In genomic region chr3:38541800-38542199, GRCh38 we compare ENCODE assay signal across 17 cellular contexts. TPM values are rescaled to one million over a fixed set of nuclear protein-coding genes. Genes with fewer than 3 reads are reported as not detected.
DNase-seq lines count a peak whose midpoint lies in the region; ATAC-seq and TF ChIP-seq lines count a peak whose summit lies in the region.
"Had no signal": no experiment of that assay in that cellular context is flagged by ENCODE, and none has a peak within 500 bp of the region (broad histone marks: within the 10 kb centered on the region; RNA-seq: fewer than 3 reads in every experiment).

No MANE protein-coding gene starts in this region.

- TF ChIP-seq CTCF in NB4 (IDR thresholded peaks at IDR 0.05; ENCODE audit: low read depth, low read length) (no peak), heart right ventricle (IDR thresholded peaks at IDR 0.05) (no peak), psoas muscle (IDR thresholded peaks at IDR 0.05) (no peak), spleen (IDR thresholded peaks at IDR 0.05 in 8 of 11, conservative IDR thresholded peaks at IDR 0.05 in 3 of 11) (no peak)

- peak; percentile 41 for DNase-seq in NB4 (ENCODE audit: low read depth)
- peak; percentile 90 to 92 for DNase-seq in SJCRH30
- peak; percentile 57 for DNase-seq in heart right ventricle
- peak in 1 of 2 donors; percentile 48 for DNase-seq in psoas muscle
- no peak for DNase-seq in spleen
- DNase-seq in activated T-cell treated with anti-CD3 and anti-CD28 coated beads, Interleukin-2, amount 50 U/mL, for 4 hours = no peak
- no peak for DNase-seq in inferior parietal cortex (ENCODE audit: extremely low spot score)
- DNase-seq: central memory CD4-positive, alpha-beta T cell; DMS153; hypothalamus; NCI-H2029 treated with DMSO at 0.1 percent for 48 hours; NCI-H774; tibial artery had no signal

- ATAC-seq in heart right ventricle = peak in 7 of 8 donors; percentile 17 to 61 (median 55)
- ATAC-seq in psoas muscle = peak; percentile 33 to 50 (median 46)
- no peak for ATAC-seq in activated T-cell treated with anti-CD3 and anti-CD28 coated beads, Interleukin-2, amount 50 U/mL, for 4 hours
- ATAC-seq: activated T-helper 17 cell treated with anti-CD3 and anti-CD28 coated beads, Interleukin-2, amount 50 U/mL, for 72 hours; stimulated activated memory B cell treated with anti-CD40 and anti-IgM and Interleukin-4, amounts not matched to agents 10 μg/mL and 1 μg/mL and 100 μg/mL, for 72 hours had no signal

- H3K9me3 Mint-ChIP-seq in activated T-cell treated with anti-CD3 and anti-CD28 coated beads, Interleukin-2, amount 50 U/mL, for 4 hours = no peaks in the 10 kb centered on the region
- H3K9me3 Mint-ChIP-seq: activated T-helper 17 cell treated with anti-CD3 and anti-CD28 coated beads, Interleukin-2, amount 50 U/mL, for 72 hours; stimulated activated memory B cell treated with anti-CD40 and anti-IgM and Interleukin-4, amounts not matched to agents 10 μg/mL and 1 μg/mL and 100 μg/mL, for 72 hours had no signal

- H3K27ac ChIP-seq in SJCRH30 (peak overlapping the region; percentile 95), heart right ventricle (peak overlapping the region in 9 of 10 donors; percentile 46 to 98 (median 81)), psoas muscle (peak overlapping the region; percentile 85), spleen (no peak overlapping the region)
- H3K27ac ChIP-seq: C4-2B, parathyroid adenoma, tibial artery had no signal

- 34 to 37% methylated on average over 9 of the region's 9 CpGs for WGBS in heart right ventricle, 2 donors
- WGBS in psoas muscle, 3 donors = 14 to 34% (median 23%) methylated on average over 9 of the region's 9 CpGs
- WGBS in spleen, 5 donors = 78 to 83% (median 81%) methylated on average over 9 of the region's 9 CpGs

- no peaks in the 10 kb centered on the region for H3K27me3 ChIP-seq in SJCRH30
- no peaks in the 10 kb centered on the region for H3K27me3 ChIP-seq in heart right ventricle
- no peaks in the 10 kb centered on the region for H3K27me3 ChIP-seq in psoas muscle (ENCODE audit: insufficient read depth in 3 of 3, low read length in 2 of 3)
- H3K27me3 ChIP-seq in spleen (replicated peaks in 1 of 7) = no peaks in the 10 kb centered on the region
- H3K27me3 ChIP-seq: tibial artery had no signal

- intact Hi-C loops in heart right ventricle (cut with DNase I) (loop anchor here in 4 of 10 donors (2.0 to 5.0 kb wide), 3 partner anchors 36 to 41 kb away; no protein-coding TSS in a partner anchor), psoas muscle (cut with DNase I) (loop anchor here in 1 of 2 donors (5.0 kb wide), 1 partner anchor 91 kb away; no protein-coding TSS in a partner anchor), spleen (cut with DNase I; ENCODE audit: low total_unique reads) (no loop called here)

- H3K4me1 Mint-ChIP-seq in activated T-cell treated with anti-CD3 and anti-CD28 coated beads, Interleukin-2, amount 50 U/mL, for 4 hours (ENCODE audit: low read depth) = no peaks in the 10 kb centered on the region
- H3K4me1 Mint-ChIP-seq: activated T-helper 17 cell treated with anti-CD3 and anti-CD28 coated beads, Interleukin-2, amount 50 U/mL, for 72 hours; stimulated activated memory B cell treated with anti-CD40 and anti-IgM and Interleukin-4, amounts not matched to agents 10 μg/mL and 1 μg/mL and 100 μg/mL, for 72 hours had no signal

- peaks cover 60% of the 10 kb centered on the region for H3K4me1 ChIP-seq in SJCRH30
- peaks cover 20 to 91% (median 59%) of the 10 kb centered on the region in 9 donors for H3K4me1 ChIP-seq in heart right ventricle
- peaks cover 25% of the 10 kb centered on the region for H3K4me1 ChIP-seq in psoas muscle
- H3K4me1 ChIP-seq in spleen = no peaks in the 10 kb centered on the region
- H3K4me1 ChIP-seq: parathyroid adenoma had no signal

- H3K27me3 Mint-ChIP-seq in activated T-cell treated with anti-CD3 and anti-CD28 coated beads, Interleukin-2, amount 50 U/mL, for 4 hours (ENCODE audit: low read depth) = no peaks in the 10 kb centered on the region
- H3K27me3 Mint-ChIP-seq: activated T-helper 17 cell treated with anti-CD3 and anti-CD28 coated beads, Interleukin-2, amount 50 U/mL, for 72 hours; stimulated activated memory B cell treated with anti-CD40 and anti-IgM and Interleukin-4, amounts not matched to agents 10 μg/mL and 1 μg/mL and 100 μg/mL, for 72 hours had no signal

- H3K36me3 ChIP-seq in SJCRH30 (no peaks in the 10 kb centered on the region), heart right ventricle (no peaks in the 10 kb centered on the region), psoas muscle (ENCODE audit: insufficient read depth in 1 of 2, low read depth in 1 of 2) (peaks cover 0 to 7% of the 10 kb centered on the region in 2 donors), spleen (peaks cover 0 to 16% (median 0%) of the 10 kb centered on the region in 6 donors)

- H3K4me3 ChIP-seq in NB4 (ENCODE audit: low read depth, low read length) = no peak overlapping the region
- H3K4me3 ChIP-seq in SJCRH30 = no peak overlapping the region
- no peak overlapping the region for H3K4me3 ChIP-seq in heart right ventricle
- H3K4me3 ChIP-seq in psoas muscle = peak overlapping the region; percentile 4
- no peak overlapping the region for H3K4me3 ChIP-seq in spleen
- H3K4me3 ChIP-seq: tibial artery had no signal

- H3K9me3 ChIP-seq in SJCRH30 (replicated peaks) = no peaks in the 10 kb centered on the region
- no peaks in the 10 kb centered on the region for H3K9me3 ChIP-seq in heart right ventricle
- H3K9me3 ChIP-seq in psoas muscle = no peaks in the 10 kb centered on the region
- no peaks in the 10 kb centered on the region for H3K9me3 ChIP-seq in spleen
- H3K9me3 ChIP-seq: tibial artery had no signal

- no peak overlapping the region for H3K4me3 Mint-ChIP-seq in activated T-cell treated with anti-CD3 and anti-CD28 coated beads, Interleukin-2, amount 50 U/mL, for 4 hours
- H3K4me3 Mint-ChIP-seq: activated T-helper 17 cell treated with anti-CD3 and anti-CD28 coated beads, Interleukin-2, amount 50 U/mL, for 72 hours; stimulated activated memory B cell treated with anti-CD40 and anti-IgM and Interleukin-4, amounts not matched to agents 10 μg/mL and 1 μg/mL and 100 μg/mL, for 72 hours had no signal

- TF ChIP-seq POLR2A in NB4 (IDR thresholded peaks at IDR 0.05; ENCODE audit: extremely low read depth, insufficient read length) = no peak
- TF ChIP-seq POLR2A in spleen (IDR thresholded peaks at IDR 0.05) = no peak

- H3K36me3 Mint-ChIP-seq in activated T-cell treated with anti-CD3 and anti-CD28 coated beads, Interleukin-2, amount 50 U/mL, for 4 hours (ENCODE audit: insufficient read depth) = peaks cover 2% of the 10 kb centered on the region

RNA-seq across cellular contexts. Expression of gene EXOG, which starts 45.7 kb away (rescaled TPM):
- 6.2 and 7.7 TPM in 2 replicates for total RNA-seq in SJCRH30 (2014; rRNA removed; shearing (Covaris generic))
- total RNA-seq in heart right ventricle = 10 to 100 TPM; 11.9 to 38.9 (median 25.4) TPM
- polyA plus RNA-seq in heart right ventricle = 10 to 100 TPM; 10.7 to 39.9 TPM
- total RNA-seq in psoas muscle = 10 to 100 TPM in 1 of 4 donors, 1 to 10 TPM in 3; 2.9 to 14.5 (median 6.1) TPM
- polyA plus RNA-seq in psoas muscle = 1 to 10 TPM; 3.2 to 5.4 (median 3.3) TPM
- 10 to 100 TPM; 16.9 to 20.9 (median 19.2) TPM for total RNA-seq in spleen
- polyA plus RNA-seq in spleen = 1 to 10 TPM; 3.9 to 8.6 (median 8.2) TPM
- total RNA-seq in activated T-cell treated with anti-CD3 and anti-CD28 coated beads, Interleukin-2, amount 50 U/mL, for 4 hours = 10 to 100 TPM; 18.8 to 22.7 (median 21.7) TPM

Comparison
In these comparisons a context has a peak if more than half of its experiments do, and no peak if none do; other contexts are left out.
1. DNase-seq: peak in NB4 (single experiment), SJCRH30 (2 of 2) and heart right ventricle (2 of 2); none in spleen (single experiment), activated T-cell treated with anti-CD3 and anti-CD28 coated beads, Interleukin-2, amount 50 U/mL, for 4 hours (single experiment) and inferior parietal cortex (single experiment).
2. H3K27ac ChIP-seq: peak in SJCRH30 (single experiment), heart right ventricle (9 of 10) and psoas muscle (single experiment); none in spleen (0 of 8).
3. ATAC-seq: peak in heart right ventricle (7 of 8) and psoas muscle (4 of 4); none in activated T-cell treated with anti-CD3 and anti-CD28 coated beads, Interleukin-2, amount 50 U/mL, for 4 hours (0 of 2).